In genomic region chr12:49043856-49044258, GRCh38 we compare ENCODE assay signal across 8 cellular contexts. TPM values are rescaled to one million over a fixed set of nuclear protein-coding genes. Genes with fewer than 3 reads are reported as not detected.
A peak's percentile ranks its signal among the peaks of the same experiment; 100 is the strongest.
DNase-seq lines count a peak whose midpoint lies in the region; ATAC-seq and TF ChIP-seq lines count a peak whose summit lies in the region.

No MANE protein-coding gene starts in this region.

- H3K36me3 Mint-ChIP-seq in endothelial cell (ENCODE audit: low read depth, unreplicated experiment) (peaks cover 57% of the 10 kb centered on the region), naive B cell (peaks cover 2 to 31% of the 10 kb centered on the region in 2 donors)

- peaks cover 11% of the 10 kb centered on the region for H3K27me3 Mint-ChIP-seq in endothelial cell (ENCODE audit: unreplicated experiment)
- H3K27me3 Mint-ChIP-seq in naive B cell, result no peaks in the 10 kb centered on the region

- ATAC-seq in naive B cell (ENCODE audit: low read depth in 2 of 2), result peak; percentile 85 to 89

- TF ChIP-seq CTCF in endothelial cell (IDR thresholded peaks at IDR 0.05; ENCODE audit: unreplicated experiment), result peak; percentile 62

- peak overlapping the region; percentile 51 for H3K4me3 Mint-ChIP-seq in endothelial cell (ENCODE audit: unreplicated experiment)
- H3K4me3 Mint-ChIP-seq in naive B cell, result peak overlapping the region in 1 of 8 donors; percentile 22

- H3K4me1 Mint-ChIP-seq in endothelial cell (ENCODE audit: unreplicated experiment) (no peaks in the 10 kb centered on the region), naive B cell (peaks cover 0 to 13% (median 11%) of the 10 kb centered on the region in 3 donors)

- no peaks in the 10 kb centered on the region for H3K9me3 Mint-ChIP-seq in endothelial cell (ENCODE audit: unreplicated experiment)
- no peaks in the 10 kb centered on the region for H3K9me3 Mint-ChIP-seq in naive B cell

- DNase-seq in NCI-H2029 (lab: John Stamatoyannopoulos, UW) (peak; percentile 21), NCI-H2029 treated with DMSO at 0.1 percent for 48 hours (lab: John Stamatoyannopoulos, UW) (no peak), NCI-H82 treated with DMSO at 0.1 percent for 48 hours (lab: John Stamatoyannopoulos, UW; ENCODE audit: unreplicated experiment) (peak; percentile 47), endothelial cell (ENCODE audit: low spot score) (peak; percentile 84), naive B cell (peak; percentile 64), mesenteric fat pad (ENCODE audit: low spot score) (no peak)
- DNase-seq in activated CD8-positive, alpha-beta memory T cell treated with anti-CD3 and anti-CD28 coated beads for 1 hour (ENCODE audit: extremely low read depth in 1 of 2, low read depth in 1 of 2), result peak; percentile 72 to 75
- DNase-seq in stimulated activated naive CD4-positive, alpha-beta T cell (lab: John Stamatoyannopoulos, UW), result peak; percentile 57 to 85 (median 72)

- H3K27ac Mint-ChIP-seq in endothelial cell (ENCODE audit: unreplicated experiment) (peak overlapping the region; percentile 52), naive B cell (peak overlapping the region in 5 of 6 donors; percentile 26 to 83 (median 47))

RNA-seq across cellular contexts. Expression of gene KMT2D, which starts 16.7 kb away (rescaled TPM):
- total RNA-seq in endothelial cell (ENCODE audit: unreplicated experiment) (135 TPM), mesenteric fat pad (79.7 TPM)
- 10 to 100 TPM in 3 of 6 donors, 1 to 10 TPM in 3; 2.6 to 33.6 (median 9.7) TPM for polyA plus RNA-seq in naive B cell (ENCODE audit: low read depth in 6 of 6)

RNA-seq across cellular contexts. Expression of gene PRKAG1, which starts 25.3 kb away (rescaled TPM):
- 24.0 TPM for total RNA-seq in endothelial cell (ENCODE audit: unreplicated experiment)
- polyA plus RNA-seq in naive B cell (ENCODE audit: low read depth in 6 of 6), result 10 to 100 TPM; 36.2 to 76.2 (median 52.1) TPM
- total RNA-seq in mesenteric fat pad, result 61.7 TPM

RNA-seq across cellular contexts. Expression of gene RHEBL1, which starts 25.9 kb away (rescaled TPM):
- total RNA-seq in endothelial cell (ENCODE audit: unreplicated experiment) (3.2 TPM), mesenteric fat pad (0.42 TPM)
- 1 to 10 TPM; 4.5 to 8.6 (median 6.1) TPM for polyA plus RNA-seq in naive B cell (ENCODE audit: low read depth in 6 of 6)

RNA-seq across cellular contexts. Expression of gene DDN, which starts 44.7 kb away (rescaled TPM):
- total RNA-seq in endothelial cell (ENCODE audit: unreplicated experiment), result 0.10 TPM
- polyA plus RNA-seq in naive B cell (ENCODE audit: low read depth in 6 of 6), result under 1 TPM in 5 of 6 donors, not detected in 1; 0.12 to 0.52 (median 0.20) TPM
- 0.10 TPM for total RNA-seq in mesenteric fat pad

RNA-seq across cellular contexts. Expression of gene DHH, which starts 50.7 kb away (rescaled TPM):
- total RNA-seq in endothelial cell (ENCODE audit: unreplicated experiment), result 0.46 TPM
- polyA plus RNA-seq in naive B cell (ENCODE audit: low read depth in 6 of 6), result not detected
- total RNA-seq in mesenteric fat pad, result 1.5 TPM

Comparison
In these comparisons a context has a peak if more than half of its experiments do, and no peak if none do; other contexts are left out.
1. DNase-seq: peak in NCI-H2029 (single experiment), NCI-H82 treated with DMSO at 0.1 percent for 48 hours (single experiment), activated CD8-positive, alpha-beta memory T cell treated with anti-CD3 and anti-CD28 coated beads for 1 hour (2 of 2), endothelial cell (single experiment), naive B cell (single experiment) and stimulated activated naive CD4-positive, alpha-beta T cell (6 of 6); none in NCI-H2029 treated with DMSO at 0.1 percent for 48 hours (single experiment) and mesenteric fat pad (single experiment).